In the genomic region with DNA sequence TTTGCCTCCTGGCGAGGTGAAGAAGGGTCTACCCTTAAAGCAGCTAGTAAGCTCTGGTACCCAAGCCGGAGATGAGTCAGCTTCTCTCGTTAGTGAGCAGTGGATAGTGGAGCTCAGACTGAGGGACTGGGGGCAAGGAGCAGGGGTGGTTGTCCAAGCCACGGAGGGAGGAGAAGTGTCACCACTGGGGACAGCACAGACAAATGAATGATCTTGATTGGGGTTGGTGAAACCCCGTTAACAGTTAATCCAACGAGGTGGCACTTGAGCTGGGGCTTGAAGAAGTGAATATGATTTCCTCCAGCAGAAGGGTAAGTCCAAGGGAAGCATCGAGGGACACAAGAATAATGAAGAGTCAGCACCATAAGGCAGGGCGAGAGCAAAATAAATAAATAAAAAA, we compare ENCODE assay signal across 1 cellular context.
TF ChIP-seq lines count a peak whose summit lies in the region.

No MANE protein-coding gene starts in this region.

TF ChIP-seq in K562, 482 proteins besides CTCF, POLR2A, EP300 and RAD21 (continued from another document):
- TF ChIP-seq, protein P1, sequence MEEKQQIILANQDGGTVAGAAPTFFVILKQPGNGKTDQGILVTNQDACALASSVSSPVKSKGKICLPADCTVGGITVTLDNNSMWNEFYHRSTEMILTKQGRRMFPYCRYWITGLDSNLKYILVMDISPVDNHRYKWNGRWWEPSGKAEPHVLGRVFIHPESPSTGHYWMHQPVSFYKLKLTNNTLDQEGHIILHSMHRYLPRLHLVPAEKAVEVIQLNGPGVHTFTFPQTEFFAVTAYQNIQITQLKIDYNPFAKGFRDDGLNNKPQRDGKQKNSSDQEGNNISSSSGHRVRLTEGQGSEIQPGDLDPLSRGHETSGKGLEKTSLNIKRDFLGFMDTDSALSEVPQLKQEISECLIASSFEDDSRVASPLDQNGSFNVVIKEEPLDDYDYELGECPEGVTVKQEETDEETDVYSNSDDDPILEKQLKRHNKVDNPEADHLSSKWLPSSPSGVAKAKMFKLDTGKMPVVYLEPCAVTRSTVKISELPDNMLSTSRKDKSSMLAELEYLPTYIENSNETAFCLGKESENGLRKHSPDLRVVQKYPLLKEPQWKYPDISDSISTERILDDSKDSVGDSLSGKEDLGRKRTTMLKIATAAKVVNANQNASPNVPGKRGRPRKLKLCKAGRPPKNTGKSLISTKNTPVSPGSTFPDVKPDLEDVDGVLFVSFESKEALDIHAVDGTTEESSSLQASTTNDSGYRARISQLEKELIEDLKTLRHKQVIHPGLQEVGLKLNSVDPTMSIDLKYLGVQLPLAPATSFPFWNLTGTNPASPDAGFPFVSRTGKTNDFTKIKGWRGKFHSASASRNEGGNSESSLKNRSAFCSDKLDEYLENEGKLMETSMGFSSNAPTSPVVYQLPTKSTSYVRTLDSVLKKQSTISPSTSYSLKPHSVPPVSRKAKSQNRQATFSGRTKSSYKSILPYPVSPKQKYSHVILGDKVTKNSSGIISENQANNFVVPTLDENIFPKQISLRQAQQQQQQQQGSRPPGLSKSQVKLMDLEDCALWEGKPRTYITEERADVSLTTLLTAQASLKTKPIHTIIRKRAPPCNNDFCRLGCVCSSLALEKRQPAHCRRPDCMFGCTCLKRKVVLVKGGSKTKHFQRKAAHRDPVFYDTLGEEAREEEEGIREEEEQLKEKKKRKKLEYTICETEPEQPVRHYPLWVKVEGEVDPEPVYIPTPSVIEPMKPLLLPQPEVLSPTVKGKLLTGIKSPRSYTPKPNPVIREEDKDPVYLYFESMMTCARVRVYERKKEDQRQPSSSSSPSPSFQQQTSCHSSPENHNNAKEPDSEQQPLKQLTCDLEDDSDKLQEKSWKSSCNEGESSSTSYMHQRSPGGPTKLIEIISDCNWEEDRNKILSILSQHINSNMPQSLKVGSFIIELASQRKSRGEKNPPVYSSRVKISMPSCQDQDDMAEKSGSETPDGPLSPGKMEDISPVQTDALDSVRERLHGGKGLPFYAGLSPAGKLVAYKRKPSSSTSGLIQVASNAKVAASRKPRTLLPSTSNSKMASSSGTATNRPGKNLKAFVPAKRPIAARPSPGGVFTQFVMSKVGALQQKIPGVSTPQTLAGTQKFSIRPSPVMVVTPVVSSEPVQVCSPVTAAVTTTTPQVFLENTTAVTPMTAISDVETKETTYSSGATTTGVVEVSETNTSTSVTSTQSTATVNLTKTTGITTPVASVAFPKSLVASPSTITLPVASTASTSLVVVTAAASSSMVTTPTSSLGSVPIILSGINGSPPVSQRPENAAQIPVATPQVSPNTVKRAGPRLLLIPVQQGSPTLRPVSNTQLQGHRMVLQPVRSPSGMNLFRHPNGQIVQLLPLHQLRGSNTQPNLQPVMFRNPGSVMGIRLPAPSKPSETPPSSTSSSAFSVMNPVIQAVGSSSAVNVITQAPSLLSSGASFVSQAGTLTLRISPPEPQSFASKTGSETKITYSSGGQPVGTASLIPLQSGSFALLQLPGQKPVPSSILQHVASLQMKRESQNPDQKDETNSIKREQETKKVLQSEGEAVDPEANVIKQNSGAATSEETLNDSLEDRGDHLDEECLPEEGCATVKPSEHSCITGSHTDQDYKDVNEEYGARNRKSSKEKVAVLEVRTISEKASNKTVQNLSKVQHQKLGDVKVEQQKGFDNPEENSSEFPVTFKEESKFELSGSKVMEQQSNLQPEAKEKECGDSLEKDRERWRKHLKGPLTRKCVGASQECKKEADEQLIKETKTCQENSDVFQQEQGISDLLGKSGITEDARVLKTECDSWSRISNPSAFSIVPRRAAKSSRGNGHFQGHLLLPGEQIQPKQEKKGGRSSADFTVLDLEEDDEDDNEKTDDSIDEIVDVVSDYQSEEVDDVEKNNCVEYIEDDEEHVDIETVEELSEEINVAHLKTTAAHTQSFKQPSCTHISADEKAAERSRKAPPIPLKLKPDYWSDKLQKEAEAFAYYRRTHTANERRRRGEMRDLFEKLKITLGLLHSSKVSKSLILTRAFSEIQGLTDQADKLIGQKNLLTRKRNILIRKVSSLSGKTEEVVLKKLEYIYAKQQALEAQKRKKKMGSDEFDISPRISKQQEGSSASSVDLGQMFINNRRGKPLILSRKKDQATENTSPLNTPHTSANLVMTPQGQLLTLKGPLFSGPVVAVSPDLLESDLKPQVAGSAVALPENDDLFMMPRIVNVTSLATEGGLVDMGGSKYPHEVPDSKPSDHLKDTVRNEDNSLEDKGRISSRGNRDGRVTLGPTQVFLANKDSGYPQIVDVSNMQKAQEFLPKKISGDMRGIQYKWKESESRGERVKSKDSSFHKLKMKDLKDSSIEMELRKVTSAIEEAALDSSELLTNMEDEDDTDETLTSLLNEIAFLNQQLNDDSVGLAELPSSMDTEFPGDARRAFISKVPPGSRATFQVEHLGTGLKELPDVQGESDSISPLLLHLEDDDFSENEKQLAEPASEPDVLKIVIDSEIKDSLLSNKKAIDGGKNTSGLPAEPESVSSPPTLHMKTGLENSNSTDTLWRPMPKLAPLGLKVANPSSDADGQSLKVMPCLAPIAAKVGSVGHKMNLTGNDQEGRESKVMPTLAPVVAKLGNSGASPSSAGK (IDR thresholded peaks at IDR 0.05) = no peak
- TF ChIP-seq, protein P2, sequence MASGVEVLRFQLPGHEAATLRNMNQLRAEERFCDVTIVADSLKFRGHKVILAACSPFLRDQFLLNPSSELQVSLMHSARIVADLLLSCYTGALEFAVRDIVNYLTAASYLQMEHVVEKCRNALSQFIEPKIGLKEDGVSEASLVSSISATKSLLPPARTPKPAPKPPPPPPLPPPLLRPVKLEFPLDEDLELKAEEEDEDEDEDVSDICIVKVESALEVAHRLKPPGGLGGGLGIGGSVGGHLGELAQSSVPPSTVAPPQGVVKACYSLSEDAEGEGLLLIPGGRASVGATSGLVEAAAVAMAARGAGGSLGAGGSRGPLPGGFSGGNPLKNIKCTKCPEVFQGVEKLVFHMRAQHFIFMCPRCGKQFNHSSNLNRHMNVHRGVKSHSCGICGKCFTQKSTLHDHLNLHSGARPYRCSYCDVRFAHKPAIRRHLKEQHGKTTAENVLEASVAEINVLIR (CRISPR knock-in tag; IDR thresholded peaks at IDR 0.05) = no peak
- TF ChIP-seq PCBP2 (IDR thresholded peaks at IDR 0.05; ENCODE audit: low read depth, low read length, poor library complexity, severe bottlenecking) (no peak), ZNF23 (CRISPR knock-in tag; IDR thresholded peaks at IDR 0.05) (no peak), ZNF165 (CRISPR knock-in tag; IDR thresholded peaks at IDR 0.05; ENCODE audit: borderline replicate concordance) (no peak), MAFF (IDR thresholded peaks at IDR 0.05; ENCODE audit: low read length) (no peak), ARNT (IDR thresholded peaks at IDR 0.05) (no peak), NFE2L1 (tag; IDR thresholded peaks at IDR 0.05; ENCODE audit: borderline replicate concordance, low read depth) (no peak), ZNF717 (CRISPR knock-in tag; IDR thresholded peaks at IDR 0.05) (no peak), SRSF3 (IDR thresholded peaks at IDR 0.05; ENCODE audit: insufficient read depth, low read length) (no peak), ZNF57 (CRISPR knock-in tag; IDR thresholded peaks at IDR 0.05) (no peak), GTF2F1 (IDR thresholded peaks at IDR 0.05; ENCODE audit: low read depth, low read length) (no peak), HDGF (IDR thresholded peaks at IDR 0.05) (peak; percentile 86; the same call in 1 of the 2 replicates), ELF2 (CRISPR knock-in tag; IDR thresholded peaks at IDR 0.05) (no peak), MAFK (IDR thresholded peaks at IDR 0.05; ENCODE audit: low read length) (no peak), MAFG (tag; conservative IDR thresholded peaks at IDR 0.05) (peak; percentile 62), SAFB2 (IDR thresholded peaks at IDR 0.05; ENCODE audit: borderline replicate concordance, low read depth, low read length, severe bottlenecking) (no peak), MIER1 (IDR thresholded peaks at IDR 0.05; ENCODE audit: low read depth) (no peak), HDAC3 (IDR thresholded peaks at IDR 0.05; ENCODE audit: borderline replicate concordance, partially characterized antibody) (no peak), GABPB1 (CRISPR knock-in tag; IDR thresholded peaks at IDR 0.05) (no peak), HMG20A (CRISPR knock-in tag; conservative IDR thresholded peaks at IDR 0.05) (no peak), BHLHE40 (IDR thresholded peaks at IDR 0.05; ENCODE audit: low read length) (no peak)
- TF ChIP-seq, protein P3, sequence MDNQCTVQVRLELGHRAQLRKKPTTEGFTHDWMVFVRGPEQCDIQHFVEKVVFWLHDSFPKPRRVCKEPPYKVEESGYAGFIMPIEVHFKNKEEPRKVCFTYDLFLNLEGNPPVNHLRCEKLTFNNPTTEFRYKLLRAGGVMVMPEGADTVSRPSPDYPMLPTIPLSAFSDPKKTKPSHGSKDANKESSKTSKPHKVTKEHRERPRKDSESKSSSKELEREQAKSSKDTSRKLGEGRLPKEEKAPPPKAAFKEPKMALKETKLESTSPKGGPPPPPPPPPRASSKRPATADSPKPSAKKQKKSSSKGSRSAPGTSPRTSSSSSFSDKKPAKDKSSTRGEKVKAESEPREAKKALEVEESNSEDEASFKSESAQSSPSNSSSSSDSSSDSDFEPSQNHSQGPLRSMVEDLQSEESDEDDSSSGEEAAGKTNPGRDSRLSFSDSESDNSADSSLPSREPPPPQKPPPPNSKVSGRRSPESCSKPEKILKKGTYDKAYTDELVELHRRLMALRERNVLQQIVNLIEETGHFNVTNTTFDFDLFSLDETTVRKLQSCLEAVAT (IDR thresholded peaks at IDR 0.05) = no peak
- TF ChIP-seq, protein P4, sequence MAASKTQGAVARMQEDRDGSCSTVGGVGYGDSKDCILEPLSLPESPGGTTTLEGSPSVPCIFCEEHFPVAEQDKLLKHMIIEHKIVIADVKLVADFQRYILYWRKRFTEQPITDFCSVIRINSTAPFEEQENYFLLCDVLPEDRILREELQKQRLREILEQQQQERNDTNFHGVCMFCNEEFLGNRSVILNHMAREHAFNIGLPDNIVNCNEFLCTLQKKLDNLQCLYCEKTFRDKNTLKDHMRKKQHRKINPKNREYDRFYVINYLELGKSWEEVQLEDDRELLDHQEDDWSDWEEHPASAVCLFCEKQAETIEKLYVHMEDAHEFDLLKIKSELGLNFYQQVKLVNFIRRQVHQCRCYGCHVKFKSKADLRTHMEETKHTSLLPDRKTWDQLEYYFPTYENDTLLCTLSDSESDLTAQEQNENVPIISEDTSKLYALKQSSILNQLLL (CRISPR knock-in tag; IDR thresholded peaks at IDR 0.05; ENCODE audit: borderline replicate concordance) = no peak
- TF ChIP-seq, protein P5, sequence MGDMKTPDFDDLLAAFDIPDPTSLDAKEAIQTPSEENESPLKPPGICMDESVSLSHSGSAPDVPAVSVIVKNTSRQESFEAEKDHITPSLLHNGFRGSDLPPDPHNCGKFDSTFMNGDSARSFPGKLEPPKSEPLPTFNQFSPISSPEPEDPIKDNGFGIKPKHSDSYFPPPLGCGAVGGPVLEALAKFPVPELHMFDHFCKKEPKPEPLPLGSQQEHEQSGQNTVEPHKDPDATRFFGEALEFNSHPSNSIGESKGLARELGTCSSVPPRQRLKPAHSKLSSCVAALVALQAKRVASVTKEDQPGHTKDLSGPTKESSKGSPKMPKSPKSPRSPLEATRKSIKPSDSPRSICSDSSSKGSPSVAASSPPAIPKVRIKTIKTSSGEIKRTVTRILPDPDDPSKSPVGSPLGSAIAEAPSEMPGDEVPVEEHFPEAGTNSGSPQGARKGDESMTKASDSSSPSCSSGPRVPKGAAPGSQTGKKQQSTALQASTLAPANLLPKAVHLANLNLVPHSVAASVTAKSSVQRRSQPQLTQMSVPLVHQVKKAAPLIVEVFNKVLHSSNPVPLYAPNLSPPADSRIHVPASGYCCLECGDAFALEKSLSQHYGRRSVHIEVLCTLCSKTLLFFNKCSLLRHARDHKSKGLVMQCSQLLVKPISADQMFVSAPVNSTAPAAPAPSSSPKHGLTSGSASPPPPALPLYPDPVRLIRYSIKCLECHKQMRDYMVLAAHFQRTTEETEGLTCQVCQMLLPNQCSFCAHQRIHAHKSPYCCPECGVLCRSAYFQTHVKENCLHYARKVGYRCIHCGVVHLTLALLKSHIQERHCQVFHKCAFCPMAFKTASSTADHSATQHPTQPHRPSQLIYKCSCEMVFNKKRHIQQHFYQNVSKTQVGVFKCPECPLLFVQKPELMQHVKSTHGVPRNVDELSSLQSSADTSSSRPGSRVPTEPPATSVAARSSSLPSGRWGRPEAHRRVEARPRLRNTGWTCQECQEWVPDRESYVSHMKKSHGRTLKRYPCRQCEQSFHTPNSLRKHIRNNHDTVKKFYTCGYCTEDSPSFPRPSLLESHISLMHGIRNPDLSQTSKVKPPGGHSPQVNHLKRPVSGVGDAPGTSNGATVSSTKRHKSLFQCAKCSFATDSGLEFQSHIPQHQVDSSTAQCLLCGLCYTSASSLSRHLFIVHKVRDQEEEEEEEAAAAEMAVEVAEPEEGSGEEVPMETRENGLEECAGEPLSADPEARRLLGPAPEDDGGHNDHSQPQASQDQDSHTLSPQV (IDR thresholded peaks at IDR 0.05) = no peak
- TF ChIP-seq, protein P6, sequence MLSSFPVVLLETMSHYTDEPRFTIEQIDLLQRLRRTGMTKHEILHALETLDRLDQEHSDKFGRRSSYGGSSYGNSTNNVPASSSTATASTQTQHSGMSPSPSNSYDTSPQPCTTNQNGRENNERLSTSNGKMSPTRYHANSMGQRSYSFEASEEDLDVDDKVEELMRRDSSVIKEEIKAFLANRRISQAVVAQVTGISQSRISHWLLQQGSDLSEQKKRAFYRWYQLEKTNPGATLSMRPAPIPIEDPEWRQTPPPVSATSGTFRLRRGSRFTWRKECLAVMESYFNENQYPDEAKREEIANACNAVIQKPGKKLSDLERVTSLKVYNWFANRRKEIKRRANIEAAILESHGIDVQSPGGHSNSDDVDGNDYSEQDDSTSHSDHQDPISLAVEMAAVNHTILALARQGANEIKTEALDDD (IDR thresholded peaks at IDR 0.05) = peak; percentile 97
- TF ChIP-seq, protein P7, sequence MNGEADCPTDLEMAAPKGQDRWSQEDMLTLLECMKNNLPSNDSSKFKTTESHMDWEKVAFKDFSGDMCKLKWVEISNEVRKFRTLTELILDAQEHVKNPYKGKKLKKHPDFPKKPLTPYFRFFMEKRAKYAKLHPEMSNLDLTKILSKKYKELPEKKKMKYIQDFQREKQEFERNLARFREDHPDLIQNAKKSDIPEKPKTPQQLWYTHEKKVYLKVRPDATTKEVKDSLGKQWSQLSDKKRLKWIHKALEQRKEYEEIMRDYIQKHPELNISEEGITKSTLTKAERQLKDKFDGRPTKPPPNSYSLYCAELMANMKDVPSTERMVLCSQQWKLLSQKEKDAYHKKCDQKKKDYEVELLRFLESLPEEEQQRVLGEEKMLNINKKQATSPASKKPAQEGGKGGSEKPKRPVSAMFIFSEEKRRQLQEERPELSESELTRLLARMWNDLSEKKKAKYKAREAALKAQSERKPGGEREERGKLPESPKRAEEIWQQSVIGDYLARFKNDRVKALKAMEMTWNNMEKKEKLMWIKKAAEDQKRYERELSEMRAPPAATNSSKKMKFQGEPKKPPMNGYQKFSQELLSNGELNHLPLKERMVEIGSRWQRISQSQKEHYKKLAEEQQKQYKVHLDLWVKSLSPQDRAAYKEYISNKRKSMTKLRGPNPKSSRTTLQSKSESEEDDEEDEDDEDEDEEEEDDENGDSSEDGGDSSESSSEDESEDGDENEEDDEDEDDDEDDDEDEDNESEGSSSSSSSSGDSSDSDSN (IDR thresholded peaks at IDR 0.05; ENCODE audit: borderline replicate concordance in 1 of 2, low read depth in 2 of 2, low read length in 2 of 2) = 0 out of 4 replicates have a peak, but pooled peaks of 1 of the 2 experiments have one; percentile 41
